ENCODE assay signal across 1 cellular context in genomic region chr6:148964467-148964866, GRCh38.
TF ChIP-seq lines count a peak whose summit lies in the region.

No MANE protein-coding gene starts in this region.

TF ChIP-seq in K562, 482 proteins besides CTCF, POLR2A, EP300 and RAD21:
- no peak for TF ChIP-seq NR2C2 (CRISPR knock-in tag; IDR thresholded peaks at IDR 0.05)
- peak; percentile 54 for TF ChIP-seq NR2C2 (tag; IDR thresholded peaks at IDR 0.05)
- TF ChIP-seq SAP30 (IDR thresholded peaks at IDR 0.05; ENCODE audit: borderline replicate concordance, insufficient read depth, low read depth, low read length, poor library complexity, severe bottlenecking), result no peak
- 0 out of 2 replicates have a peak, but pooled peaks have one; percentile 25 for TF ChIP-seq NR2C1 (IDR thresholded peaks at IDR 0.05)
- TF ChIP-seq NR2C1 (tag; IDR thresholded peaks at IDR 0.05), result peak; percentile 62; the same call in 1 of the 2 replicates
- TF ChIP-seq, protein P1, sequence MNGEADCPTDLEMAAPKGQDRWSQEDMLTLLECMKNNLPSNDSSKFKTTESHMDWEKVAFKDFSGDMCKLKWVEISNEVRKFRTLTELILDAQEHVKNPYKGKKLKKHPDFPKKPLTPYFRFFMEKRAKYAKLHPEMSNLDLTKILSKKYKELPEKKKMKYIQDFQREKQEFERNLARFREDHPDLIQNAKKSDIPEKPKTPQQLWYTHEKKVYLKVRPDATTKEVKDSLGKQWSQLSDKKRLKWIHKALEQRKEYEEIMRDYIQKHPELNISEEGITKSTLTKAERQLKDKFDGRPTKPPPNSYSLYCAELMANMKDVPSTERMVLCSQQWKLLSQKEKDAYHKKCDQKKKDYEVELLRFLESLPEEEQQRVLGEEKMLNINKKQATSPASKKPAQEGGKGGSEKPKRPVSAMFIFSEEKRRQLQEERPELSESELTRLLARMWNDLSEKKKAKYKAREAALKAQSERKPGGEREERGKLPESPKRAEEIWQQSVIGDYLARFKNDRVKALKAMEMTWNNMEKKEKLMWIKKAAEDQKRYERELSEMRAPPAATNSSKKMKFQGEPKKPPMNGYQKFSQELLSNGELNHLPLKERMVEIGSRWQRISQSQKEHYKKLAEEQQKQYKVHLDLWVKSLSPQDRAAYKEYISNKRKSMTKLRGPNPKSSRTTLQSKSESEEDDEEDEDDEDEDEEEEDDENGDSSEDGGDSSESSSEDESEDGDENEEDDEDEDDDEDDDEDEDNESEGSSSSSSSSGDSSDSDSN (IDR thresholded peaks at IDR 0.05; ENCODE audit: borderline replicate concordance in 1 of 2, low read depth in 2 of 2, low read length in 2 of 2), result no peak
- TF ChIP-seq GABPA (tag; conservative IDR thresholded peaks at IDR 0.05; ENCODE audit: low read depth), result 0 out of 2 replicates have a peak, but pooled peaks have one; percentile 18
TF ChIP-seq in K562: peak in this region for 3.
